ENCODE assay signal across 24 cellular contexts in the genomic region with DNA sequence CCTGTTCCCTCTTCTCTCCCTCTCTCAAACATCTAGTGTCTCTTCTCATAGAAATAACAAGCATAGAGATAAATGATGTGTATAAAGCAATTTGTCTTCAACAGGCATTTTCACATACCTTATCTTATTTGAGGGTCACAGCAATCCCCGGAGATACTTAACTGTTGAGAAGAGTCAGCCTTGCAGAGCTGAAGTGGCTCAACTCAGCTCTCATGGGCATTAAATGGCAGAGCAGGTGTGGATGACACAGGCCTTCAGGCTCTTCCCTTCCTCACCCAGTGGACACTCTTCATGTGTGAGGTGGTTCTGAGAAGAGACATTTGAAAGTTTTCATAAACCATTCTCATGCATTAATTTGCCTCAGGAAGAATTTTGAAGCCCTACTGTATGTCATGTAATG.
"Had no signal": no experiment of that assay in that cellular context is flagged by ENCODE, and none has a peak within 500 bp of the region (broad histone marks: within the 10 kb centered on the region; RNA-seq: fewer than 3 reads in every experiment).

No MANE protein-coding gene starts in this region.

- H3K27ac ChIP-seq: neural progenitor cell, ovary, parathyroid adenoma, psoas muscle, right lobe of liver, sigmoid colon, stomach, thoracic aorta, thyroid gland, tibial nerve, upper lobe of left lung, vagina had no signal

- H3K27me3 ChIP-seq: neural progenitor cell, ovary, right lobe of liver, sigmoid colon, stomach, thyroid gland, tibial nerve, upper lobe of left lung, vagina had no signal

- H3K4me1 ChIP-seq: neural progenitor cell, parathyroid adenoma, psoas muscle, right lobe of liver, sigmoid colon, thyroid gland, tibial nerve, upper lobe of left lung, vagina had no signal

- H3K36me3 ChIP-seq: neural progenitor cell, ovary, right lobe of liver, sigmoid colon, stomach, thoracic aorta, thyroid gland, tibial nerve, upper lobe of left lung, vagina had no signal

- H3K79me2 ChIP-seq: parathyroid adenoma had no signal

- H3K4me3 ChIP-seq: neural progenitor cell, ovary, psoas muscle, right lobe of liver, sigmoid colon, stomach, thoracic aorta, thyroid gland, tibial nerve, upper lobe of left lung, vagina had no signal

- ATAC-seq: psoas muscle; right cardiac atrium; right lobe of liver; stimulated activated effector memory CD8-positive, alpha-beta T cell treated with anti-CD3 and anti-CD28 coated beads, Interleukin-12 subunit alpha, Interleukin-12 subunit beta, amount 100 ng/mL, for 72 hours; stimulated activated naive B cell treated with anti-CD40 and anti-IgM and Interleukin-4, amounts not matched to agents 10 μg/mL and 1 μg/mL and 100 μg/mL, for 72 hours had no signal

- DNase-seq: occipital lobe; ovary; posterior cingulate gyrus; psoas muscle; right cardiac atrium; right lobe of liver; sigmoid colon; small intestine; stimulated activated CD4-positive, alpha-beta T cell treated with anti-CD3 and anti-CD28 coated beads, Interleukin-15, amount 100 ng/mL, for 24 hours; stimulated activated CD4-positive, alpha-beta T cell treated with anti-CD3 and anti-CD28 coated beads, Interleukin-2, amount 100 ng/mL, for 24 hours; stimulated activated CD4-positive, alpha-beta T cell treated with anti-CD3 and anti-CD28 coated beads, Interleukin-2, amount 100 ng/mL, for 48 hours; stimulated activated CD4-positive, alpha-beta T cell treated with anti-CD3 and anti-CD28 coated beads, Interleukin-4, amount 100 ng/mL, for 24 hours; stimulated activated naive B cell treated with anti-CD40 and anti-IgM and Interleukin-4, amounts not matched to agents 10 μg/mL and 1 μg/mL and 100 μg/mL, for 72 hours; stimulated activated naive CD4-positive, alpha-beta T cell treated with Interleukin-2 at 50 U/mL for 16 hours; stomach; thyroid gland; trophoblast cell; upper lobe of left lung had no signal

- H3K9ac ChIP-seq: neural progenitor cell, parathyroid adenoma had no signal

- H3K9me3 ChIP-seq: ovary, psoas muscle, right lobe of liver, sigmoid colon, stomach, thoracic aorta, thyroid gland, tibial nerve, upper lobe of left lung, vagina had no signal

- H2AFZ ChIP-seq: neural progenitor cell, parathyroid adenoma had no signal

- H3K4me2 ChIP-seq: neural progenitor cell had no signal
